Comparison of ENCODE assay signal across 1 cellular context in the genomic region with DNA sequence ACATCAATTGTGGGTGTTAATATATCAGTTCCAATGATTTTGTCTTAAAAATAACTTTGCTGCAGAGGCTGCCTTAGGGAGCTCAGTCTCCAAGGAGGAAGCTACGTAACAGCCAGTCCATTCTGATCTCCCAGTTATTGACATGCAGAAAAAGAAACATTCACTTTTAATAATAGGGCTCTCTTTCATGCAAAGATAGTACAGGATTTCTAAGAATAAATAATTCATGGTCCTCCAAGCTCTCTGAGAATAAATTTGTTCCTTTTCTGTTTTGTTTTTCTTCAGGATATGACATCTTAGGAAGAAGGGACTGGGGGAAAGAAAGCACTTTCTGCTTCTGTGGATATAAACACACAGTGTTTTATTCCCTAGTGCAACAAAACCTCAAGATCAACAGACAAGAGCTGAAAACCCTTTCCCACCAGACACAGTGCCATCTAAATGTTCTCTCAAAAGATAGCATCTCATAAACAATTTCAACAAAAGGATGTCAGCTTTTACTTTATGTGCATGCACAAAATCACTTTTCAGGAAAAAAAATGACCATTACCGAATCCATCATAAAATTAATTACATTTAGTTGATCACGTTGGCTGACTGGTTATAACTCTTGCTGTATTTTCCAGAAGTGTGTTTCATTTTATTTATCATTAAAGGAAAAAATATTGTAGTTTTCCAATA.
TF ChIP-seq lines count a peak whose summit lies in the region.

No MANE protein-coding gene starts in this region.

TF ChIP-seq in SK-N-SH, 30 proteins besides CTCF, POLR2A, EP300 and RAD21 (continued from another document):
- TF ChIP-seq, protein P1, sequence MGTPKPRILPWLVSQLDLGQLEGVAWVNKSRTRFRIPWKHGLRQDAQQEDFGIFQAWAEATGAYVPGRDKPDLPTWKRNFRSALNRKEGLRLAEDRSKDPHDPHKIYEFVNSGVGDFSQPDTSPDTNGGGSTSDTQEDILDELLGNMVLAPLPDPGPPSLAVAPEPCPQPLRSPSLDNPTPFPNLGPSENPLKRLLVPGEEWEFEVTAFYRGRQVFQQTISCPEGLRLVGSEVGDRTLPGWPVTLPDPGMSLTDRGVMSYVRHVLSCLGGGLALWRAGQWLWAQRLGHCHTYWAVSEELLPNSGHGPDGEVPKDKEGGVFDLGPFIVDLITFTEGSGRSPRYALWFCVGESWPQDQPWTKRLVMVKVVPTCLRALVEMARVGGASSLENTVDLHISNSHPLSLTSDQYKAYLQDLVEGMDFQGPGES (IDR thresholded peaks at IDR 0.05; ENCODE audit: low read depth, low read length): no peak
- no peak for TF ChIP-seq CHD2 (IDR thresholded peaks at IDR 0.05; ENCODE audit: low read length, partially characterized antibody)
- peak; percentile 79 for TF ChIP-seq GATA2 (CRISPR knock-in tag; IDR thresholded peaks at IDR 0.05)
- TF ChIP-seq MXI1 (IDR thresholded peaks at IDR 0.05; ENCODE audit: low read depth, low read length): no peak
TF ChIP-seq in SK-N-SH: peak in this region for 1.
